In genomic region chrX:77719388-77719787, GRCh38 we compare ENCODE assay signal across 24 cellular contexts.
"Had no signal": no experiment of that assay in that cellular context is flagged by ENCODE, and none has a peak within 500 bp of the region (broad histone marks: within the 10 kb centered on the region; RNA-seq: fewer than 3 reads in every experiment).

No MANE protein-coding gene starts in this region.

- FAIRE-seq: bronchial epithelial cell had no signal

- H3K36me3 ChIP-seq: upper lobe of left lung, WERI-Rb-1 had no signal

- H3K27ac Mint-ChIP-seq: endodermal cell; T-helper 2 cell treated with Interferon-gamma antibody and Interleukin-4, amounts not matched to agents 5 μg/mL and 100 μg/mL, for 36 hours had no signal

- H3K4me1 ChIP-seq: esophagus squamous epithelium, gastroesophageal sphincter, heart left ventricle, upper lobe of left lung had no signal

- H3K27me3 ChIP-seq: esophagus squamous epithelium, gastroesophageal sphincter, heart left ventricle, upper lobe of left lung had no signal

- H3K9me3 ChIP-seq: esophagus squamous epithelium, gastroesophageal sphincter, upper lobe of left lung had no signal

- H3K4me3 ChIP-seq: coronary artery, esophagus squamous epithelium, gastroesophageal sphincter, heart left ventricle, SK-N-MC, upper lobe of left lung had no signal

- H3K27me3 Mint-ChIP-seq: activated naive CD8-positive, alpha-beta T cell treated with anti-CD3 and anti-CD28 coated beads for 36 hours had no signal

- DNase-seq: activated CD4-positive, alpha-beta T cell treated with anti-CD3 and anti-CD28 coated beads for 1 hour; activated CD4-positive, alpha-beta T cell treated with anti-CD3 and anti-CD28 coated beads, Interleukin-2, amount 50 U/mL, for 1 hour; activated CD8-positive, alpha-beta memory T cell treated with anti-CD3 and anti-CD28 coated beads for 24 hours; activated CD8-positive, alpha-beta memory T cell treated with anti-CD3 and anti-CD28 coated beads, Interleukin-2, amount 50 U/mL, for 4 hours; activated gamma-delta T cell treated with Interleukin-2 at 50 U/mL for 16 hours; activated naive CD8-positive, alpha-beta T cell treated with anti-CD3 and anti-CD28 coated beads for 36 hours; amniotic stem cell; cerebellar nuclear complex; endodermal cell; esophagus squamous epithelium; heart left ventricle; islet precursor cell; left cardiac atrium; mesenchymal stem cell; stimulated activated CD4-positive, alpha-beta T cell treated with anti-CD3 and anti-CD28 coated beads, Interleukin-2, amount 100 ng/mL, for 48 hours; stimulated activated CD8-positive, alpha-beta memory T cell treated with anti-CD3 and anti-CD28 coated beads, Interleukin-4, amount 100 ng/mL, for 48 hours; stimulated activated naive CD4-positive, alpha-beta T cell treated with Interleukin-2 at 50 U/mL for 16 hours; upper lobe of left lung; WERI-Rb-1 had no signal

- H3K4me3 Mint-ChIP-seq: activated naive CD8-positive, alpha-beta T cell treated with anti-CD3 and anti-CD28 coated beads for 36 hours; endodermal cell; T-helper 2 cell treated with Interferon-gamma antibody and Interleukin-4, amounts not matched to agents 5 μg/mL and 100 μg/mL, for 36 hours had no signal

- ATAC-seq: gastroesophageal sphincter, heart left ventricle, left cardiac atrium had no signal

- H3K27ac ChIP-seq: coronary artery, esophagus squamous epithelium, gastroesophageal sphincter, heart left ventricle, SK-N-MC, upper lobe of left lung, WERI-Rb-1 had no signal
